ENCODE assay signal across 1 cellular context in the genomic region with DNA sequence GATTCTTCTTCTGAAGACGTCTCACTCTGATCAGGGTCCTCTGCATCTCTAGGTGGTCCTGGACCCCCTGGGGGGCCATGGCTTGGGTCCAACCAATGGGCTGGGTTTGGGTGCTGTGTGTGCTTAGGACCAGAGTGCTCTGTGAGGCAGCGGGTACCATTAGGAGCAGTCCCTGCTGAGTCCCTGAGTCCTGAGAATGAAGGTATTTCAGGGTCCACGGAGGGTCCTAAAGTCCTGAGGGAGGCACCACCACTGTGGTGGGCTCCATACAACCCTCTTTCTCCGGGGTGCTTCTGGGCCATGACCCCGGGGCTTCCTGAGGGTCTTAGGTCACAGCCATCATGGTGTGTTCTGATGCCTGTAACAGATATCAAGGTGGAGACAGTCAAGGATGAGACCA.
TF ChIP-seq lines count a peak whose summit lies in the region.

No MANE protein-coding gene starts in this region.

TF ChIP-seq in IMR-90, 13 proteins besides CTCF, POLR2A, EP300 and RAD21 (continued from another document):
- TF ChIP-seq RCOR1 (IDR thresholded peaks at IDR 0.05; ENCODE audit: insufficient replicate concordance, low read length) (no peak), MXI1 (IDR thresholded peaks at IDR 0.05; ENCODE audit: borderline replicate concordance, low read depth, low read length) (no peak), ELK1 (IDR thresholded peaks at IDR 0.05; ENCODE audit: borderline replicate concordance, low read depth, low read length) (no peak), NFE2L2 (IDR thresholded peaks at IDR 0.05; ENCODE audit: low read depth, low read length) (no peak), CEBPB (IDR thresholded peaks at IDR 0.05; ENCODE audit: low read depth, low read length) (no peak), SMC3 (IDR thresholded peaks at IDR 0.05; ENCODE audit: low read depth, low read length) (no peak), CHD1 (IDR thresholded peaks at IDR 0.05; ENCODE audit: low read depth, low read length) (no peak), MAZ (IDR thresholded peaks at IDR 0.05; ENCODE audit: borderline replicate concordance, low read depth, low read length) (no peak)
